In the genomic region with DNA sequence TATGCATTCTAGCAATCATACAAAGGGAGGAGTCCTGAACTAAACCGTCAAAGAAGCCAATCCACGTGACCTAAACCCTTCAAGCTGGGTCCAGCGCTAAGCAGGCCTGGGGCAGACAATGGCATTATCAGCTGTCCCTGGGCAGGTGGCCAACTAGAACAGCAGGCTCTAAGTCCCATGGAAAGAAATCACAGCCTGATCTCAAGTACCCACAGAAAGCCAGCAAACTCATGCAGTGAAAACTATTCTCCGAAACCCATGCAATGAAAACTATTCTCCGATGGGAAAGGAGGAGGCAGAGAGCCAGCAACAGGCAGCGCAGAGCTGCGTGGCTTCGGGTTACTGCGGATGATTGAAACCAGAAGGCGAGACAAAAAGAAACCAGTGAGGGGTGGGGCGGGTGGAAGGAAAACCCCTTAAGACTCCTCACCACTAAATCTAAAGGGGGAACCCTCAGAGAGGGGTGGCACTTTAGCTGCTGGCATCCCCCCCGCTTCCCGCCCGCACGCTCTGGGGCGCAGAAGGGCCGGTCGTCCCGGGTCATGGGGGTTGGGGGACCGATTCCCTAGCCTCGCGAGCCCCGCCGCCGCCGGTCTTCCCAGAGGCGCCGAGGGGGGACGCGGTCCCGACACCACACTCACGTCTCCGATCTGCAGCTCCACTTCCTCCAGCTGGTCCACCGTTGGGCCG, we compare ENCODE assay signal across 8 cellular contexts. TPM values are rescaled to one million over a fixed set of nuclear protein-coding genes. Genes with fewer than 3 reads are reported as not detected.
DNase-seq lines count a peak whose midpoint lies in the region; ATAC-seq and TF ChIP-seq lines count a peak whose summit lies in the region.

No MANE protein-coding gene starts in this region.

- DNase-seq in AG09319 (ENCODE audit: extremely low read depth, low read depth) (peak; percentile 70), NCI-H460 (ENCODE audit: extremely low read depth, low read depth) (peak; percentile 25), lung microvascular endothelial cell (ENCODE audit: low read depth in 2 of 2) (peak; percentile 56 to 82)
- DNase-seq in activated CD4-positive, alpha-beta T cell treated with anti-CD3 and anti-CD28 coated beads, Interleukin-2, amount 50 U/mL, for 4 hours, result peak; percentile 23 to 35
- peak; percentile 43 for DNase-seq in effector CD8-positive, alpha-beta T cell (lab: John Stamatoyannopoulos, UW)
- DNase-seq in stimulated activated CD8-positive, alpha-beta memory T cell treated with anti-CD3 and anti-CD28 coated beads, Interleukin-12 subunit alpha, Interleukin-12 subunit beta, amount 100 ng/mL, for 1 hour (ENCODE audit: low read depth), result peak; percentile 8

- TF ChIP-seq CTCF in AG09319 (IDR thresholded peaks at IDR 0.05; ENCODE audit: low read depth, low read length), result no peak

- ATAC-seq in GM18861 (IDR thresholded peaks at IDR 0.05; ENCODE audit: unreplicated experiment), result peak; percentile 12
- peak; percentile 17 for ATAC-seq in HG03103 (IDR thresholded peaks at IDR 0.05; ENCODE audit: low read depth, unreplicated experiment)

RNA-seq across cellular contexts. Expression of gene C4orf46, which starts 0.6 kb away (rescaled TPM):
- total RNA-seq in NCI-H460 (2014; rRNA removed; shearing (Covaris generic)), result 18.5 and 22.4 TPM in 2 replicates
- 15.1 and 18.0 TPM in 2 replicates for polyA plus RNA-seq in NCI-H460 (2014; cell fraction: nucleus; rRNA removed)
- 4.4 and 6.5 TPM in 2 replicates for total RNA-seq in lung microvascular endothelial cell

RNA-seq across cellular contexts. Expression of gene ETFDH, which starts 1.0 kb away (rescaled TPM):
- 35.3 and 38.9 TPM in 2 replicates for total RNA-seq in NCI-H460 (2014; rRNA removed; shearing (Covaris generic))
- 28.4 and 36.1 TPM in 2 replicates for polyA plus RNA-seq in NCI-H460 (2014; cell fraction: nucleus; rRNA removed)
- total RNA-seq in lung microvascular endothelial cell, result 9.8 and 12.3 TPM in 2 replicates

RNA-seq across cellular contexts. Expression of gene PPID, which starts 52.1 kb away (rescaled TPM):
- 35.2 and 40.8 TPM in 2 replicates for total RNA-seq in NCI-H460 (2014; rRNA removed; shearing (Covaris generic))
- polyA plus RNA-seq in NCI-H460 (2014; cell fraction: nucleus; rRNA removed), result 37.7 and 49.6 TPM in 2 replicates
- 13.9 and 15.9 TPM in 2 replicates for total RNA-seq in lung microvascular endothelial cell

Comparison
In these comparisons a context has a peak if more than half of its experiments do, and no peak if none do; other contexts are left out.
1. Peak in every context shown above with its lines: DNase-seq and ATAC-seq.
2. DNase-seq: peak in every context shown above with its lines; median percentile 70 in AG09319; 69 in lung microvascular endothelial cell; 43 in effector CD8-positive, alpha-beta T cell; 29 in activated CD4-positive, alpha-beta T cell treated with anti-CD3 and anti-CD28 coated beads, Interleukin-2, amount 50 U/mL, for 4 hours; 25 in NCI-H460; 8 in stimulated activated CD8-positive, alpha-beta memory T cell treated with anti-CD3 and anti-CD28 coated beads, Interleukin-12 subunit alpha, Interleukin-12 subunit beta, amount 100 ng/mL, for 1 hour.